ENCODE assay signal across 11 cellular contexts in the genomic region with DNA sequence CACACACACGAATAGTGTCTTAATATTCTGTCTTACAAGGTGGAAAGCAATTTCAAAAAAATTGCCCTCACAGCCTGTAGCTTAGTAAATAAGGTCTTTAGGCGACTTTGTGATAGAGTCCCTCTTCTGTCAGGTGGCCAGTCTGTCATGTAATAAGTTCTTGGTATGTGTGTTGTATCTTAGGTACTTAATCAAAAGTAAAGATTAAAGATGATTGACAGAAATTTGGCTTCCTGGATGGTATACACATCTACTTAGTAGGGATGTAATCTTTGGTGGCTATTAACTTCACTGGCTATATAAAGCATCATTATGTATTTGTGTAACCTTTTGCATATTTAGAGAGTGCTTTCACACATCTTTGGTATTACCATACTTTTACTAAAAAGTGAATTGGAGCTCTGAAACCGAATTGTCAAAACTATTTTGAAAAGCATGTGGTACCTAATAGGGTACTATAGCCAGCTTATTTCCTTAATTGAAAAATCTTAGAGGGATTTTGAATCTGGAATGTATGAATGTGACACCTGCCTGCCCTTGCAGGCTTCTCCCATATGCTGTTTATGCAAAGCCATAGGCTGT. TPM values are rescaled to one million over a fixed set of nuclear protein-coding genes. Genes with fewer than 3 reads are reported as not detected.
DNase-seq lines count a peak whose midpoint lies in the region; ATAC-seq, FAIRE-seq and TF ChIP-seq lines count a peak whose summit lies in the region.
"Had no signal": no experiment of that assay in that cellular context is flagged by ENCODE, and none has a peak within 500 bp of the region (broad histone marks: within the 10 kb centered on the region; RNA-seq: fewer than 3 reads in every experiment).

No MANE protein-coding gene starts in this region.

- H3K4me3 ChIP-seq in PC-3 (ENCODE audit: low read length) (peak overlapping the region; percentile 85), fibroblast of villous mesenchyme (ENCODE audit: low read depth, low read length) (peak overlapping the region; percentile 9)

- H3K9me3 ChIP-seq in PC-3 (ENCODE audit: low read length): no peaks in the 10 kb centered on the region

- peaks cover 79% of the 10 kb centered on the region for H4K20me1 ChIP-seq in PC-3 (ENCODE audit: low read length)

- peak overlapping the region; percentile 72 to 83 for H3K4me3 Mint-ChIP-seq in activated T-cell treated with anti-CD3 and anti-CD28 coated beads, Interleukin-2, amount 50 U/mL, for 72 hours
- peak overlapping the region; percentile 30 for H3K4me3 Mint-ChIP-seq in stimulated activated memory B cell treated with anti-CD40 and anti-IgM and Interleukin-4, amounts not matched to agents 10 μg/mL and 1 μg/mL and 100 μg/mL, for 72 hours

- no peak for ATAC-seq in activated T-cell treated with anti-CD3 and anti-CD28 coated beads, Interleukin-2, amount 50 U/mL, for 72 hours (replicated peaks in 1 of 2)
- ATAC-seq in PC-3: no peak
- no peak for ATAC-seq in stimulated activated memory B cell treated with anti-CD40 and anti-IgM and Interleukin-4, amounts not matched to agents 10 μg/mL and 1 μg/mL and 100 μg/mL, for 72 hours

- no peaks in the 10 kb centered on the region for H3K27me3 ChIP-seq in PC-3 (ENCODE audit: low read length)

- peaks cover 5 to 25% of the 10 kb centered on the region in 2 donors for H3K36me3 Mint-ChIP-seq in activated T-cell treated with anti-CD3 and anti-CD28 coated beads, Interleukin-2, amount 50 U/mL, for 72 hours (ENCODE audit: insufficient read depth in 2 of 2)
- H3K36me3 Mint-ChIP-seq in stimulated activated memory B cell treated with anti-CD40 and anti-IgM and Interleukin-4, amounts not matched to agents 10 μg/mL and 1 μg/mL and 100 μg/mL, for 72 hours: peaks cover 36% of the 10 kb centered on the region

- peak overlapping the region; percentile 72 for H3K27ac Mint-ChIP-seq in activated T-cell treated with anti-CD3 and anti-CD28 coated beads, Interleukin-2, amount 50 U/mL, for 72 hours
- peak overlapping the region; percentile 19 for H3K27ac Mint-ChIP-seq in stimulated activated memory B cell treated with anti-CD40 and anti-IgM and Interleukin-4, amounts not matched to agents 10 μg/mL and 1 μg/mL and 100 μg/mL, for 72 hours

- POLR2A ChIA-PET in PC-3 (lab: Charles Lee; ENCODE audit: unreplicated experiment): no interaction called here

- no peak for TF ChIP-seq POLR2A in GM12891 (IDR thresholded peaks at IDR 0.05; ENCODE audit: low read depth, low read length)

- no peak overlapping the region for H3K9ac ChIP-seq in PC-3 (ENCODE audit: low read length)

- H3K9me3 Mint-ChIP-seq in activated T-cell treated with anti-CD3 and anti-CD28 coated beads, Interleukin-2, amount 50 U/mL, for 72 hours: no peaks in the 10 kb centered on the region
- no peaks in the 10 kb centered on the region for H3K9me3 Mint-ChIP-seq in stimulated activated memory B cell treated with anti-CD40 and anti-IgM and Interleukin-4, amounts not matched to agents 10 μg/mL and 1 μg/mL and 100 μg/mL, for 72 hours

- no peaks in the 10 kb centered on the region for H3F3A ChIP-seq in PC-3 (ENCODE audit: low read length, unreplicated experiment)

- H3K4me1 Mint-ChIP-seq in activated T-cell treated with anti-CD3 and anti-CD28 coated beads, Interleukin-2, amount 50 U/mL, for 72 hours (ENCODE audit: low read depth): peaks cover 66% of the 10 kb centered on the region
- peaks cover 70% of the 10 kb centered on the region for H3K4me1 Mint-ChIP-seq in stimulated activated memory B cell treated with anti-CD40 and anti-IgM and Interleukin-4, amounts not matched to agents 10 μg/mL and 1 μg/mL and 100 μg/mL, for 72 hours

- no peak for DNase-seq in activated T-cell treated with anti-CD3 and anti-CD28 coated beads, Interleukin-2, amount 50 U/mL, for 72 hours
- DNase-seq in activated T-cell treated with anti-CD3 and anti-CD28 coated beads, Interleukin-2, amount 50 U/mL, for 48 hours: no peak
- DNase-seq in PC-3 (no peak), fibroblast of villous mesenchyme (ENCODE audit: low read depth) (no peak), GM12891 (ENCODE audit: insufficient read length, low spot score) (no peak), iPS-NIHi11 (ENCODE audit: low spot score) (no peak)
- DNase-seq in central memory CD4-positive, alpha-beta T cell: no peak
- DNase-seq: SW 1271 had no signal

- no peak overlapping the region for H3K27ac ChIP-seq in PC-3 (ENCODE audit: low read length)
- H3K27ac ChIP-seq: C4-2B had no signal

- no peaks in the 10 kb centered on the region for H3K9me2 ChIP-seq in PC-3 (replicated peaks; ENCODE audit: low read length)

- peaks cover 26% of the 10 kb centered on the region for H3K4me1 ChIP-seq in PC-3 (ENCODE audit: insufficient read depth, low read length)

- peaks cover 86% of the 10 kb centered on the region for H3K79me2 ChIP-seq in PC-3 (ENCODE audit: low read length)

- BruUV-seq in PC-3 (replicated peaks; lab: Mats Ljungman, UMichigan): no TSS peak

- H3K4me2 ChIP-seq in PC-3 (ENCODE audit: low read length): peak overlapping the region; percentile 89

- TF ChIP-seq CTCF in PC-3 (conservative IDR thresholded peaks at IDR 0.05; ENCODE audit: low read depth, low read length): no peak
- no peak for TF ChIP-seq CTCF in fibroblast of villous mesenchyme (IDR thresholded peaks at IDR 0.05; ENCODE audit: insufficient read depth, low read depth, low read length)

- no peaks in the 10 kb centered on the region for H3K27me3 Mint-ChIP-seq in activated T-cell treated with anti-CD3 and anti-CD28 coated beads, Interleukin-2, amount 50 U/mL, for 72 hours (ENCODE audit: low read depth)
- no peaks in the 10 kb centered on the region for H3K27me3 Mint-ChIP-seq in stimulated activated memory B cell treated with anti-CD40 and anti-IgM and Interleukin-4, amounts not matched to agents 10 μg/mL and 1 μg/mL and 100 μg/mL, for 72 hours

- H3K36me3 ChIP-seq in PC-3 (ENCODE audit: low read depth, low read length): peaks cover 29% of the 10 kb centered on the region

- no peak overlapping the region for H2AFZ ChIP-seq in PC-3 (ENCODE audit: low read length)

- CTCF ChIA-PET in PC-3 (lab: Charles Lee): no interaction called here

- FAIRE-seq in GM12891 (lab: Jason Lieb, UNC): no peak
- FAIRE-seq: frontal cortex had no signal

- intact Hi-C loops in PC-3 (cut with micrococcal nuclease): no loop called here

TF ChIP-seq in GM12891, 5 proteins besides CTCF, POLR2A, EP300 and RAD21:
- TF ChIP-seq POLR2AphosphoS5 (IDR thresholded peaks at IDR 0.05; ENCODE audit: low read depth, low read length) (no peak), PAX5 (IDR thresholded peaks at IDR 0.05; ENCODE audit: insufficient read depth, low read length, severe bottlenecking) (no peak), TAF1 (IDR thresholded peaks at IDR 0.05; ENCODE audit: low read depth, low read length) (no peak), SPI1 (IDR thresholded peaks at IDR 0.05; ENCODE audit: low read depth, low read length) (no peak), POU2F2 (IDR thresholded peaks at IDR 0.05; ENCODE audit: low read depth, low read length) (no peak)

RNA-seq across cellular contexts. Expression of a gene that starts 3.4 kb away (rescaled TPM):
- total RNA-seq in activated T-cell treated with anti-CD3 and anti-CD28 coated beads, Interleukin-2, amount 50 U/mL, for 72 hours: 100 to 1,000 TPM; 133 to 157 TPM
- 133 and 157 TPM in 2 replicates for total RNA-seq in PC-3 (2014; rRNA removed)
- 146 and 244 TPM in 2 replicates for total RNA-seq in fibroblast of villous mesenchyme
- 62.8 TPM for polyA plus RNA-seq in GM12891 (2012; ENCODE audit: low read depth, missing spikeins)

RNA-seq across cellular contexts. Expression of a gene that starts 16.7 kb away (rescaled TPM):
- 10 to 100 TPM; 56.1 to 68.0 TPM for total RNA-seq in activated T-cell treated with anti-CD3 and anti-CD28 coated beads, Interleukin-2, amount 50 U/mL, for 72 hours
- total RNA-seq in PC-3 (2014; rRNA removed) (81.4 and 122 TPM in 2 replicates), fibroblast of villous mesenchyme (44.9 and 59.6 TPM in 2 replicates)
- 200 TPM for polyA plus RNA-seq in GM12891 (2012; ENCODE audit: low read depth, missing spikeins)
